Comparison of ENCODE assay signal across 8 cellular contexts in the genomic region with DNA sequence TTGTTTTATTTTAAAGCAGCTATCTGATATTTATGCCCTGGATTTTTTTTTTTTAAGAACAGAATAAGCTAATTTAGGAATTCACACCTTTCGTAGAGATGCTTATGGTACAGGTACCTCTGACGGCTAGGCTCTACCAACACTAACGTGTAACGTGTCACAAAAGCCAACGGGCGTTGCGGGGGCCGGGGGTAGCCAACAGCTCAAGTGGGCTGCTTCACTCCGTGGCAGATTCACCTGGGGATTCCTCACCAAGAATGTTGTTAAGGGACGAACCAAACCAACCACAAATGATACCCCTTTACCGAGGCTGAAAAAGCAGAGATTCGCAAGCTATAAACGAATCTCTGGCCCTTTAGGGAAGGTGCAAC. TPM values are rescaled to one million over a fixed set of nuclear protein-coding genes. Genes with fewer than 3 reads are reported as not detected.
DNase-seq lines count a peak whose midpoint lies in the region; ATAC-seq, FAIRE-seq and TF ChIP-seq lines count a peak whose summit lies in the region.

No MANE protein-coding gene starts in this region.

- H3K4me2 ChIP-seq in HCT116 (ENCODE audit: low read length) (peak overlapping the region; percentile 96), SU-DHL-6 (ENCODE audit: low read depth, low read length, poor library complexity, severe bottlenecking) (peak overlapping the region; percentile 87), H1 (ENCODE audit: insufficient read depth in 1 of 2, low read depth in 2 of 2, low read length in 2 of 2) (peak overlapping the region; percentile 83 to 95)

- peaks cover 11% of the 10 kb centered on the region for H3F3A ChIP-seq in SU-DHL-6 (ENCODE audit: insufficient read depth)

- peaks cover 2% of the 10 kb centered on the region; the same call in 1 of the 2 replicates for H3K79me1 ChIP-seq in H1 (ENCODE audit: low read depth, low read length)

- TF ChIP-seq RAD21 in HCT116 (IDR thresholded peaks at IDR 0.05; ENCODE audit: low read depth) (no peak), H1 (IDR thresholded peaks at IDR 0.05 in 1 of 2, conservative IDR thresholded peaks at IDR 0.05 in 1 of 2; ENCODE audit: low read depth in 2 of 2, low read length in 2 of 2) (no peak)

- H3K9me3 ChIP-seq in HCT116 (ENCODE audit: control insufficient read depth in 1 of 2, insufficient read depth in 1 of 2, low read depth in 1 of 2, low read length in 2 of 2) (no peaks in the 10 kb centered on the region), SU-DHL-6 (ENCODE audit: insufficient read depth, low read length) (no peaks in the 10 kb centered on the region), H1 (ENCODE audit: insufficient read depth in 2 of 2, low read depth in 1 of 2, low read length in 1 of 2) (no peaks in the 10 kb centered on the region)

- intact Hi-C loops in HCT116 (cut with micrococcal nuclease), result no loop called here

- H3K4me1 Mint-ChIP-seq in osteocyte (ENCODE audit: unreplicated experiment), result peaks cover 46% of the 10 kb centered on the region

- no peak for DNase-seq in HCT116 (ENCODE audit: low read depth, low spot score)
- no peak for DNase-seq in H1 (ENCODE audit: low read depth in 1 of 2, low spot score in 2 of 2)
- no peak for DNase-seq in osteocyte (ENCODE audit: extremely low spot score, unreplicated experiment)
- DNase-seq in GOT3 (lab: John Stamatoyannopoulos, UW), result no peak
- DNase-seq in GM10266 (ENCODE audit: extremely low spot score), result no peak
- no peak for DNase-seq in AG20443 (ENCODE audit: low spot score)
- DNase-seq in cortex of kidney (lab: John Stamatoyannopoulos, UW), result no peak

- H3K9ac ChIP-seq in HCT116 (ENCODE audit: low read length), result peak overlapping the region; percentile 93
- peak overlapping the region; percentile 91 for H3K9ac ChIP-seq in SU-DHL-6 (ENCODE audit: low read length)
- H3K9ac ChIP-seq in H1 (replicated peaks in 1 of 4; ENCODE audit: extremely low read depth in 1 of 4, low read depth in 3 of 4, low read length in 3 of 4), result peak overlapping the region in 3 of 4 experiments; percentile 85 to 97 (median 90); a peak in 6 of 7 replicates

- no peak for ATAC-seq in HCT116

- TSS peak; percentile 51 for BruUV-seq in HCT116 (replicated peaks; lab: Mats Ljungman, UMichigan)

- 13% methylated on average over 13 of the region's 13 CpGs; no CpG with 5 or more reads in 1 of the 2 experiments for WGBS in H1 (ENCODE audit: extremely low coverage in 1 of 2, insufficient coverage in 1 of 2, insufficient read length in 1 of 2, insufficient replicate concordance in 2 of 2, low coverage in 1 of 2, low lambda C conversion rate in 2 of 2, missing lambda C conversion rate in 1 of 2), 2 experiments

- no peak overlapping the region for H4K91ac ChIP-seq in H1 (replicated peaks; ENCODE audit: insufficient read length, low read length)

- no peak overlapping the region for H3K23ac ChIP-seq in H1 (ENCODE audit: insufficient read length)

- no peak overlapping the region for H2BK120ac ChIP-seq in H1 (replicated peaks; ENCODE audit: low read depth, low read length)

- H3K79me2 ChIP-seq in HCT116 (ENCODE audit: insufficient read depth, low read length) (peaks cover 36% of the 10 kb centered on the region), SU-DHL-6 (ENCODE audit: insufficient read depth, low read length) (peaks cover 43% of the 10 kb centered on the region; the same call in 1 of the 2 replicates), H1 (ENCODE audit: control insufficient read depth in 1 of 2, insufficient read depth in 2 of 2, low read length in 2 of 2) (peaks cover 0 to 51% of the 10 kb centered on the region in 2 experiments; a peak in 3 of 4 replicates)

- no peak overlapping the region for H3K56ac ChIP-seq in H1 (replicated peaks; ENCODE audit: insufficient read length, low read depth, low read length)

- H3K36me3 Mint-ChIP-seq in osteocyte (ENCODE audit: unreplicated experiment), result peaks cover 7% of the 10 kb centered on the region

- no peak overlapping the region for H2BK15ac ChIP-seq in H1 (ENCODE audit: low read length)

- CTCF ChIA-PET in HCT116 (lab: Charles Lee), result no interaction called here
- CTCF ChIA-PET in H1 (lab: Charles Lee; ENCODE audit: partially characterized antibody), result interaction anchor here (0.6 to 1.4 kb wide), 5 partner anchors 9 to 62 kb away, joined by 3 to 4 read pairs (median 3); no protein-coding TSS in a partner anchor

- H2BK20ac ChIP-seq in H1 (ENCODE audit: low read length), result no peak overlapping the region

- peak overlapping the region; percentile 67 to 95 for H3K4me3 ChIP-seq in HCT116 (replicated peaks in 1 of 2; ENCODE audit: low read depth in 1 of 2, low read length in 2 of 2)
- H3K4me3 ChIP-seq in SU-DHL-6 (ENCODE audit: insufficient read depth, low read length, poor library complexity, severe bottlenecking), result peak overlapping the region; percentile 96
- H3K4me3 ChIP-seq in H1 (ENCODE audit: extremely low read depth in 1 of 4, insufficient read depth in 2 of 4, low read depth in 3 of 4, low read length in 4 of 4), result peak overlapping the region; percentile 80 to 98 (median 84)

- no peak overlapping the region for H3K14ac ChIP-seq in H1 (ENCODE audit: insufficient read length)

- H3K4me1 ChIP-seq in HCT116 (ENCODE audit: control insufficient read depth in 1 of 2, insufficient read depth in 2 of 2, low read length in 2 of 2), result peaks cover 26 to 50% of the 10 kb centered on the region in 2 experiments
- peaks cover 0 to 4% (median 2%) of the 10 kb centered on the region in 4 experiments; a peak in 3 of 7 replicates for H3K4me1 ChIP-seq in H1 (replicated peaks in 1 of 4; ENCODE audit: control insufficient read depth in 3 of 4, insufficient read depth in 4 of 4, low read length in 3 of 4)

- H3K27ac ChIP-seq in HCT116 (ENCODE audit: low read depth, low read length), result peak overlapping the region; percentile 74
- peak overlapping the region; percentile 72 for H3K27ac ChIP-seq in SU-DHL-6 (ENCODE audit: low read depth, low read length)
- H3K27ac ChIP-seq in H1 (ENCODE audit: low read depth, low read length), result peak overlapping the region; percentile 82

- H2BK5ac ChIP-seq in H1 (ENCODE audit: low read depth, low read length), result peak overlapping the region; percentile 69

- TF ChIP-seq EP300 in H1 (IDR thresholded peaks at IDR 0.05; ENCODE audit: borderline replicate concordance in 1 of 2, low read depth in 2 of 2, low read length in 2 of 2), result no peak

- POLR2A ChIA-PET in HCT116 (lab: Charles Lee) (no interaction called here), H1 (lab: Charles Lee; ENCODE audit: partially characterized antibody) (interaction anchor here (0.7 to 1.3 kb wide), 5 partner anchors 9 to 266 kb away, joined by 3 to 4 read pairs (median 3); no protein-coding TSS in a partner anchor)

- H3K4ac ChIP-seq in H1 (replicated peaks; ENCODE audit: insufficient read length, low read depth, low read length), result no peak overlapping the region

- H3K36me3 ChIP-seq in HCT116 (ENCODE audit: control insufficient read depth in 1 of 2, insufficient read depth in 2 of 2, low read length in 2 of 2) (no peaks in the 10 kb centered on the region), SU-DHL-6 (ENCODE audit: low read length) (no peaks in the 10 kb centered on the region), H1 (ENCODE audit: control insufficient read depth in 2 of 4, insufficient read depth in 4 of 4, low read length in 3 of 4) (no peaks in the 10 kb centered on the region)

- no peak for TF ChIP-seq CTCF in HCT116 (IDR thresholded peaks at IDR 0.05 in 2 of 3, conservative IDR thresholded peaks at IDR 0.05 in 1 of 3; ENCODE audit: borderline replicate concordance in 1 of 3, insufficient read depth in 1 of 3, low read depth in 2 of 3, low read length in 2 of 3)
- TF ChIP-seq CTCF in SU-DHL-6 (IDR thresholded peaks at IDR 0.05; ENCODE audit: insufficient read depth, low read length, poor library complexity, severe bottlenecking), result no peak
- TF ChIP-seq CTCF in H1 (IDR thresholded peaks at IDR 0.05; ENCODE audit: control extremely low read depth in 1 of 3, insufficient read depth in 1 of 3, low read depth in 1 of 3, low read length in 3 of 3), result no peak
- TF ChIP-seq CTCF in osteocyte (IDR thresholded peaks at IDR 0.05), result no peak
- no peak for TF ChIP-seq CTCF in GM10266 (IDR thresholded peaks at IDR 0.05; ENCODE audit: control insufficient read depth, insufficient read depth, low read depth, missing control alignments)

- H4K20me1 ChIP-seq in HCT116 (ENCODE audit: insufficient read depth) (peaks cover 9% of the 10 kb centered on the region; the same call in 1 of the 2 replicates), SU-DHL-6 (ENCODE audit: low read depth, low read length) (no peaks in the 10 kb centered on the region), H1 (replicated peaks in 1 of 2; ENCODE audit: control insufficient read depth in 1 of 2, insufficient read depth in 2 of 2, low read length in 2 of 2) (peaks cover 1 to 6% of the 10 kb centered on the region in 2 experiments)

- H3K9me2 ChIP-seq in HCT116 (ENCODE audit: insufficient read depth), result no peaks in the 10 kb centered on the region
- H3K9me2 ChIP-seq in SU-DHL-6 (replicated peaks; ENCODE audit: insufficient read depth, low read length), result no peaks in the 10 kb centered on the region

- no peaks in the 10 kb centered on the region for H3K27me3 ChIP-seq in HCT116 (ENCODE audit: insufficient read depth, low read length)
- no peaks in the 10 kb centered on the region for H3K27me3 ChIP-seq in SU-DHL-6 (ENCODE audit: low read length)
- H3K27me3 ChIP-seq in H1 (replicated peaks in 1 of 4; ENCODE audit: control insufficient read depth in 3 of 4, extremely low read depth in 1 of 4, insufficient read depth in 3 of 4, low read length in 3 of 4), result no peaks in the 10 kb centered on the region

- peaks cover 10% of the 10 kb centered on the region for H3K23me2 ChIP-seq in H1 (ENCODE audit: low read depth, low read length)

- H2AFZ ChIP-seq in HCT116 (ENCODE audit: low read depth, low read length, poor library complexity, severe bottlenecking) (no peak overlapping the region), SU-DHL-6 (ENCODE audit: low read depth, low read length, severe bottlenecking) (peak overlapping the region; percentile 97), H1 (ENCODE audit: low read length) (peak overlapping the region; percentile 44)

- peak overlapping the region; percentile 98; the same call in 1 of the 2 replicates for H4K8ac ChIP-seq in H1 (ENCODE audit: extremely low read depth, insufficient read depth, low read length)

- H4K5ac ChIP-seq in H1 (ENCODE audit: insufficient read length, low read depth, low read length), result no peak overlapping the region

- H3K4me3 Mint-ChIP-seq in osteocyte (ENCODE audit: unreplicated experiment), result peak overlapping the region; percentile 94

- no peak overlapping the region for H3K18ac ChIP-seq in H1 (ENCODE audit: extremely low read depth, low read length)

- no peak for FAIRE-seq in H1 (lab: Jason Lieb, UNC)

- RAD21 ChIA-PET in HCT116 (lab: Charles Lee; ENCODE audit: low non-redundant PET in 1 of 2, low total read pairs in 2 of 2, uncharacterized antibody in 2 of 2, unreplicated experiment in 2 of 2), result no interaction called here

- H3K27me3 Mint-ChIP-seq in osteocyte (ENCODE audit: unreplicated experiment), result no peaks in the 10 kb centered on the region

- no peaks in the 10 kb centered on the region for H3K9me3 Mint-ChIP-seq in osteocyte (ENCODE audit: unreplicated experiment)

- no peak overlapping the region for H2AK5ac ChIP-seq in H1 (ENCODE audit: low read depth, low read length)

- TF ChIP-seq POLR2A in HCT116 (IDR thresholded peaks at IDR 0.05; ENCODE audit: borderline replicate concordance, extremely low read depth, insufficient read depth, insufficient read length) (no peak), H1 (IDR thresholded peaks at IDR 0.05; ENCODE audit: control extremely low read depth in 1 of 2, low read depth in 2 of 2, low read length in 2 of 2) (no peak)

- peak overlapping the region; percentile 86 for H3K27ac Mint-ChIP-seq in osteocyte (ENCODE audit: unreplicated experiment)

- H2BK12ac ChIP-seq in H1 (ENCODE audit: low read depth, low read length), result no peak overlapping the region

RNA-seq across cellular contexts. Expression of a gene that starts 1.0 kb away (rescaled TPM):
- total RNA-seq in HCT116 (2021; ENCODE audit: unreplicated experiment), result 32.5 TPM
- 16.2 and 20.5 TPM in 2 replicates for polyA plus RNA-seq in HCT116 (2012)
- total RNA-seq in H1 (2021; fragmentation: NEBNext Ultra II Directional; extraction: Animal tissue kit (Norgen Biotek cat#: 25700)), result 21.6 and 27.1 TPM in 2 replicates
- 8.4 and 10.4 TPM in 2 replicates for polyA plus RNA-seq in H1 (2011; rRNA removed)
- polyA plus RNA-seq in H1 (2011; cell fraction: cytosol; rRNA removed), result 11.9 TPM
- 9.0 TPM for polyA plus RNA-seq in H1 (2011; cell fraction: nucleus; rRNA removed)
- polyA plus RNA-seq in H1 (2012, experiment 1 of 2), result 9.7 to 13.6 TPM (median 11.3 TPM) in 4 replicates
- polyA plus RNA-seq in H1 (2012, experiment 2 of 2), result 0.89 TPM
- polyA plus RNA-seq in H1 (2013, experiment 1 of 2), result 9.0 TPM
- polyA plus RNA-seq in H1 (2013, experiment 2 of 2), result 9.7 TPM
- polyA minus RNA-seq in H1 (2011; rRNA and poly(A)+ RNA removed), result 29.4 and 31.7 TPM in 2 replicates
- 15.9 TPM for polyA minus RNA-seq in H1 (2011; cell fraction: cytosol; rRNA and poly(A)+ RNA removed)
- polyA minus RNA-seq in H1 (2011; cell fraction: nucleus; rRNA and poly(A)+ RNA removed), result 38.1 TPM
- total RNA-seq in osteocyte, result 34.6 and 37.8 TPM in 2 replicates
